In the genomic region with DNA sequence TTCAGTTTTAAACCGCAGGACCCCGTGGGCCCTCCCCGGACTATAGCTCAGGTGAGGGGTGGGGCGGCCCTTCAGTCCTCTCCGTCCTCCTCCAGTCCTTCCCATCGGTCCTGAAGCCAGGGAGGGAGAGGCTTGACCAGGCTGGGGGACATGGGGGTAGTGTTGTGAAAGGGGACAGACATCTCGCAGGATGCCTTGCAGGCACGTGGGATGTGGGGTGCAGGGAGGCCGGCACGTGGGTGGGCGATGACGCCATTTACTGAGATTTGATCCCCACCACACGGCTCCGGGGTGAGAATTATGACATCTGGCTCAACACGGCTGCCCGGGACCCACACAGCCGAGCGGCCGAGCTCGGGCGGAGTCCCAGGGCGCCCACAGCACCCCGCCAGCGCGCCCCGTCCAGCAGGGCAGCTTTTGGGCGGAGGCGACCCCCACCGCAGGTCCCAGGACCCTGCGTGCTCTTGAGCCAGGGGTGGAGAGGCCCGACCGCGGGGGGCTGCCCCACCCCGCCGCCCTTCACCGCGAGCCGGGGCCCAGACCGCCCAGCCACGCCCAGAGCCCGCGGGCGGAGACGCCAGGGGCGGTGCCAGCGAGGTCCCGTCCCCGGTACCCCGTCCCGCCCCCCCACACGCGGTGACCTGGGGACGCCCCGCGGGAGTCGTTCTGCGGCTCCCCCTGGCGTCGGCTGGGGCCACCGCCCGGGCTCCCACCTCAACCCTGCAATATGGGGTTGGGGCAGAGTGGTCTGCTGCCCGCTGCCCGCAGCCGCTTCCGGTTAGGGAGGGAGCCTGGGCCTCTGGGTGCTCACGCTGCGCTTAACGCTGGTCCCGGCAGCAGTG, we compare ENCODE assay signal across 9 cellular contexts. TPM values are rescaled to one million over a fixed set of nuclear protein-coding genes. Genes with fewer than 3 reads are reported as not detected.
A peak's percentile ranks its signal among the peaks of the same experiment; 100 is the strongest.
DNase-seq lines count a peak whose midpoint lies in the region; ATAC-seq and TF ChIP-seq lines count a peak whose summit lies in the region.
"Had no signal": no experiment of that assay in that cellular context is flagged by ENCODE, and none has a peak within 500 bp of the region (broad histone marks: within the 10 kb centered on the region; RNA-seq: fewer than 3 reads in every experiment).

No MANE protein-coding gene starts in this region.

- intact Hi-C loops in HCT116 (cut with micrococcal nuclease) (no loop called here), OCI-LY7 (cut with micrococcal nuclease; ENCODE audit: unreplicated experiment) (no loop called here), heart left ventricle (cut with DNase I) (loop anchor here in 3 of 10 donors (5.0 to 10.0 kb wide), 2 partner anchors 91 to 396 kb away; no protein-coding TSS in a partner anchor)

- DNase-seq in DND-41 (peak; percentile 77), HCT116 (ENCODE audit: low read depth, low spot score) (no peak), OCI-LY7 (ENCODE audit: low spot score) (peak; percentile 62), heart left ventricle (peak in 4 of 5 donors; percentile 48 to 76 (median 67)), putamen (ENCODE audit: low spot score) (no peak), GOT3 (lab: John Stamatoyannopoulos, UW) (no peak)
- DNase-seq in activated effector memory CD4-positive, alpha-beta T cell treated with Interleukin-2 at 50 U/mL for 16 hours, result peak; percentile 69

- ATAC-seq in DND-41 (ENCODE audit: insufficient read depth, low read depth) (peak; percentile 92), HCT116 (peak; percentile 88), heart left ventricle (peak; percentile 7 to 80 (median 64))

- H3K9me3 ChIP-seq in DND-41 (ENCODE audit: insufficient read depth, low read length, severe bottlenecking) (no peaks in the 10 kb centered on the region), HCT116 (ENCODE audit: control insufficient read depth in 1 of 2, insufficient read depth in 1 of 2, low read depth in 1 of 2, low read length in 2 of 2) (no peaks in the 10 kb centered on the region), OCI-LY7 (ENCODE audit: low read length) (no peaks in the 10 kb centered on the region), heart left ventricle (no peaks in the 10 kb centered on the region), skeletal muscle satellite cell (replicated peaks; ENCODE audit: low read length) (no peaks in the 10 kb centered on the region)

- CTCF ChIA-PET in HCT116 (lab: Charles Lee) (interaction anchor here (0.8 to 1.0 kb wide), 2 partner anchors 14 to 15 kb away, joined by 3 to 4 read pairs; no protein-coding TSS in a partner anchor), OCI-LY7 (lab: Charles Lee; ENCODE audit: unreplicated experiment) (no interaction called here)

- H3K27me3 ChIP-seq in DND-41 (ENCODE audit: insufficient read depth, low read length, poor library complexity), result peaks cover 13% of the 10 kb centered on the region
- no peaks in the 10 kb centered on the region for H3K27me3 ChIP-seq in HCT116 (ENCODE audit: insufficient read depth, low read length)
- peaks cover 0 to 25% (median 0%) of the 10 kb centered on the region in 9 donors for H3K27me3 ChIP-seq in heart left ventricle
- H3K27me3 ChIP-seq in skeletal muscle satellite cell (ENCODE audit: control insufficient read depth, insufficient read depth, low read length), result peaks cover 29% of the 10 kb centered on the region

- H3K4me3 ChIP-seq in DND-41 (ENCODE audit: low read depth in 1 of 2, low read length in 2 of 2) (peak overlapping the region in 1 of 2 experiments; percentile 43; a peak in 2 of 4 replicates), HCT116 (replicated peaks in 1 of 2; ENCODE audit: low read depth in 1 of 2, low read length in 2 of 2) (peak overlapping the region; percentile 31 to 53), OCI-LY7 (ENCODE audit: low read depth, low read length, poor library complexity, severe bottlenecking) (peak overlapping the region; percentile 39), heart left ventricle (peak overlapping the region; percentile 23 to 62 (median 52)), skeletal muscle satellite cell (ENCODE audit: low read length) (peak overlapping the region; percentile 66)

- TF ChIP-seq POLR2A in HCT116 (IDR thresholded peaks at IDR 0.05; ENCODE audit: borderline replicate concordance, extremely low read depth, insufficient read depth, insufficient read length) (no peak), heart left ventricle (IDR thresholded peaks at IDR 0.05) (no peak)

- peak overlapping the region; percentile 26; the same call in 1 of the 2 replicates for H3K9ac ChIP-seq in DND-41 (ENCODE audit: low read depth, low read length)
- peak overlapping the region; percentile 51 for H3K9ac ChIP-seq in HCT116 (ENCODE audit: low read length)
- H3K9ac ChIP-seq in skeletal muscle satellite cell (ENCODE audit: low read depth, low read length), result peak overlapping the region; percentile 69

- H3K9me2 ChIP-seq in HCT116 (ENCODE audit: insufficient read depth) (no peaks in the 10 kb centered on the region), OCI-LY7 (ENCODE audit: insufficient read depth, low read length) (no peaks in the 10 kb centered on the region)

- no peak; the same call in 1 of the 2 replicates for TF ChIP-seq RAD21 in HCT116 (IDR thresholded peaks at IDR 0.05; ENCODE audit: low read depth)

- POLR2A ChIA-PET in HCT116 (lab: Charles Lee), result no interaction called here
- POLR2A ChIA-PET in OCI-LY7 (lab: Charles Lee), result no interaction called here

- H3K36me3 ChIP-seq in DND-41 (ENCODE audit: insufficient read depth, low read length), result no peaks in the 10 kb centered on the region
- H3K36me3 ChIP-seq in HCT116 (ENCODE audit: control insufficient read depth in 1 of 2, insufficient read depth in 2 of 2, low read length in 2 of 2), result no peaks in the 10 kb centered on the region
- H3K36me3 ChIP-seq in OCI-LY7 (ENCODE audit: insufficient read depth, low read length), result no peaks in the 10 kb centered on the region
- H3K36me3 ChIP-seq in heart left ventricle, result no peaks in the 10 kb centered on the region
- no peaks in the 10 kb centered on the region for H3K36me3 ChIP-seq in skeletal muscle satellite cell (ENCODE audit: insufficient read depth, low read length)

- H4K20me1 ChIP-seq in DND-41 (ENCODE audit: insufficient read depth, low read length), result peaks cover 10% of the 10 kb centered on the region
- no peaks in the 10 kb centered on the region for H4K20me1 ChIP-seq in HCT116 (ENCODE audit: insufficient read depth)
- H4K20me1 ChIP-seq in OCI-LY7 (ENCODE audit: insufficient read depth, low read length), result no peaks in the 10 kb centered on the region

- H3K4me2 ChIP-seq in DND-41 (ENCODE audit: insufficient read depth, low read length), result peak overlapping the region; percentile 70
- H3K4me2 ChIP-seq in HCT116 (ENCODE audit: low read length), result peak overlapping the region; percentile 88
- H3K4me2 ChIP-seq in OCI-LY7 (ENCODE audit: low read length), result peak overlapping the region; percentile 47
- H3K4me2 ChIP-seq in skeletal muscle satellite cell (ENCODE audit: low read length), result peak overlapping the region; percentile 94

- WGBS in heart left ventricle, 4 donors, result 5 to 19% (median 8%) methylated on average over 29 to 69 of the region's 69 CpGs

- H3K79me2 ChIP-seq in DND-41 (ENCODE audit: insufficient read depth, low read length) (no peaks in the 10 kb centered on the region), HCT116 (ENCODE audit: insufficient read depth, low read length) (no peaks in the 10 kb centered on the region), OCI-LY7 (ENCODE audit: insufficient read depth, low read depth, low read length) (no peaks in the 10 kb centered on the region)

- no peak overlapping the region for H3K27ac ChIP-seq in DND-41 (ENCODE audit: low read length)
- peak overlapping the region; percentile 54; the same call in 1 of the 2 replicates for H3K27ac ChIP-seq in HCT116 (ENCODE audit: low read depth, low read length)
- no peak overlapping the region for H3K27ac ChIP-seq in OCI-LY7 (ENCODE audit: low read depth, low read length, poor library complexity, severe bottlenecking)
- peak overlapping the region in 3 of 12 donors; percentile 2 to 30 (median 14) for H3K27ac ChIP-seq in heart left ventricle

- RAD21 ChIA-PET in HCT116 (lab: Charles Lee; ENCODE audit: low non-redundant PET in 1 of 2, low total read pairs in 2 of 2, uncharacterized antibody in 2 of 2, unreplicated experiment in 2 of 2), result no interaction called here

- peak overlapping the region; percentile 51 for H2AFZ ChIP-seq in DND-41 (ENCODE audit: low read depth, low read length)
- peak overlapping the region; percentile 88 for H2AFZ ChIP-seq in HCT116 (ENCODE audit: low read depth, low read length, poor library complexity, severe bottlenecking)
- H2AFZ ChIP-seq in OCI-LY7 (ENCODE audit: low read length), result peak overlapping the region; percentile 25

- peak; percentile 65 for TF ChIP-seq CTCF in DND-41 (IDR thresholded peaks at IDR 0.05; ENCODE audit: borderline replicate concordance, extremely low read depth, low read length, poor library complexity, severe bottlenecking)
- peak; percentile 28 to 42 (median 38); a peak in 5 of 6 replicates for TF ChIP-seq CTCF in HCT116 (IDR thresholded peaks at IDR 0.05 in 2 of 3, conservative IDR thresholded peaks at IDR 0.05 in 1 of 3; ENCODE audit: borderline replicate concordance in 1 of 3, insufficient read depth in 1 of 3, low read depth in 2 of 3, low read length in 2 of 3)
- peak; percentile 69 for TF ChIP-seq CTCF in OCI-LY7 (conservative IDR thresholded peaks at IDR 0.05; ENCODE audit: low read length)
- peak; percentile 28 to 65 (median 52) for TF ChIP-seq CTCF in heart left ventricle (IDR thresholded peaks at IDR 0.05)

- BruUV-seq in HCT116 (replicated peaks; lab: Mats Ljungman, UMichigan) (no TSS peak), OCI-LY7 (replicated peaks; lab: Mats Ljungman, UMichigan) (no TSS peak)

- H3K4me1 ChIP-seq in DND-41 (ENCODE audit: insufficient read depth, low read length), result peaks cover 16% of the 10 kb centered on the region
- peaks cover 8 to 13% of the 10 kb centered on the region in 2 experiments for H3K4me1 ChIP-seq in HCT116 (ENCODE audit: control insufficient read depth in 1 of 2, insufficient read depth in 2 of 2, low read length in 2 of 2)
- peaks cover 6% of the 10 kb centered on the region for H3K4me1 ChIP-seq in OCI-LY7 (ENCODE audit: insufficient read depth, low read length, poor library complexity, severe bottlenecking)
- peaks cover 0 to 32% (median 6%) of the 10 kb centered on the region in 12 donors for H3K4me1 ChIP-seq in heart left ventricle
- H3K4me1 ChIP-seq in skeletal muscle satellite cell (ENCODE audit: control insufficient read depth, insufficient read depth, low read length), result peaks cover 14% of the 10 kb centered on the region

RNA-seq across cellular contexts. Expression of a gene that starts 3.3 kb away (rescaled TPM):
- total RNA-seq in HCT116 (2021; ENCODE audit: unreplicated experiment), result not detected
- polyA plus RNA-seq in HCT116 (2012), result 0.15 and 0.34 TPM in 2 replicates
- not detected in 2 replicates for total RNA-seq in OCI-LY7 (2014; rRNA removed; shearing (Covaris generic))
- not detected in 2 replicates for total RNA-seq in OCI-LY7 (2022)
- 1 to 10 TPM in 1 of 9 donors, under 1 TPM in 3, not detected in 5; 0.21 to 3.2 (median 0.48) TPM for total RNA-seq in heart left ventricle
- polyA plus RNA-seq in heart left ventricle, result under 1 TPM; 0.37 to 0.53 TPM
- not detected in 2 replicates for total RNA-seq in skeletal muscle satellite cell (2012; rRNA removed)
- total RNA-seq: T-helper 2 cell treated with Interferon-gamma antibody and Interleukin-4, amounts not matched to agents 100 ng/mL and 5 ng/mL, for 36 hours had no signal

RNA-seq across cellular contexts. Expression of a gene that starts 7.3 kb away (rescaled TPM):
- total RNA-seq in HCT116 (2021; ENCODE audit: unreplicated experiment), result not detected
- polyA plus RNA-seq in HCT116 (2012), result not detected in 2 replicates
- total RNA-seq in OCI-LY7 (2014; rRNA removed; shearing (Covaris generic)), result not detected in 2 replicates
- total RNA-seq in OCI-LY7 (2022), result not detected in 2 replicates
- not detected for total RNA-seq in heart left ventricle
- polyA plus RNA-seq in heart left ventricle, result under 1 TPM in 1 of 2 donors, not detected in 1; 0.19 TPM
- not detected in 2 replicates for total RNA-seq in skeletal muscle satellite cell (2012; rRNA removed)
- total RNA-seq: T-helper 2 cell treated with Interferon-gamma antibody and Interleukin-4, amounts not matched to agents 100 ng/mL and 5 ng/mL, for 36 hours had no signal

RNA-seq across cellular contexts. Expression of a gene that starts 32.0 kb away (rescaled TPM):
- total RNA-seq in HCT116 (2021; ENCODE audit: unreplicated experiment), result 74.8 TPM
- polyA plus RNA-seq in HCT116 (2012), result 49.6 and 52.9 TPM in 2 replicates
- total RNA-seq in OCI-LY7 (2014; rRNA removed; shearing (Covaris generic)), result not detected in 2 replicates
- not detected in 2 replicates for total RNA-seq in OCI-LY7 (2022)
- 100 to 1,000 TPM in 2 of 9 donors, 10 to 100 TPM in 7; 22.0 to 253 (median 33.5) TPM for total RNA-seq in heart left ventricle
- polyA plus RNA-seq in heart left ventricle, result 10 to 100 TPM; 23.8 to 53.6 TPM
- 104 and 119 TPM in 2 replicates for total RNA-seq in skeletal muscle satellite cell (2012; rRNA removed)

RNA-seq across cellular contexts. Expression of a gene that starts 33.9 kb away (rescaled TPM):
- 85.6 TPM for total RNA-seq in HCT116 (2021; ENCODE audit: unreplicated experiment)
- polyA plus RNA-seq in HCT116 (2012), result 81.0 and 89.0 TPM in 2 replicates
- 0.03 TPM in 1 of 2 replicates, not detected in the other for total RNA-seq in OCI-LY7 (2014; rRNA removed; shearing (Covaris generic))
- 0.20 and 0.46 TPM in 2 replicates for total RNA-seq in OCI-LY7 (2022)
- total RNA-seq in heart left ventricle, result 100 to 1,000 TPM in 1 of 9 donors, 10 to 100 TPM in 8; 58.9 to 124 (median 68.9) TPM
- polyA plus RNA-seq in heart left ventricle, result 10 to 100 TPM; 31.1 to 72.4 TPM
- 76.8 and 85.8 TPM in 2 replicates for total RNA-seq in skeletal muscle satellite cell (2012; rRNA removed)

Comparison
In these comparisons a context has a peak if more than half of its experiments do, and no peak if none do; other contexts are left out.
1. DNase-seq: peak in DND-41 (single experiment), OCI-LY7 (single experiment), activated effector memory CD4-positive, alpha-beta T cell treated with Interleukin-2 at 50 U/mL for 16 hours (single experiment) and heart left ventricle (4 of 5); none in HCT116 (single experiment), putamen (single experiment) and GOT3 (single experiment).
2. H2AFZ ChIP-seq: peak in every context shown above with its lines; median percentile 88 in HCT116; 51 in DND-41; 25 in OCI-LY7.
3. RNA of a gene that starts 32.0 kb away (total RNA-seq): 74.8 TPM in HCT116 (single experiment) and 22.0 to 253 TPM in heart left ventricle; not detected in OCI-LY7; every median in the first group is over 10 times any median in the second.
4. Peak in every context shown above with its lines, with median percentiles within 50 percentile points of each other: ATAC-seq, H3K4me2 ChIP-seq, H3K9ac ChIP-seq and CTCF ChIP-seq.